8 cellular contexts compared by ENCODE assay signal in the genomic region with DNA sequence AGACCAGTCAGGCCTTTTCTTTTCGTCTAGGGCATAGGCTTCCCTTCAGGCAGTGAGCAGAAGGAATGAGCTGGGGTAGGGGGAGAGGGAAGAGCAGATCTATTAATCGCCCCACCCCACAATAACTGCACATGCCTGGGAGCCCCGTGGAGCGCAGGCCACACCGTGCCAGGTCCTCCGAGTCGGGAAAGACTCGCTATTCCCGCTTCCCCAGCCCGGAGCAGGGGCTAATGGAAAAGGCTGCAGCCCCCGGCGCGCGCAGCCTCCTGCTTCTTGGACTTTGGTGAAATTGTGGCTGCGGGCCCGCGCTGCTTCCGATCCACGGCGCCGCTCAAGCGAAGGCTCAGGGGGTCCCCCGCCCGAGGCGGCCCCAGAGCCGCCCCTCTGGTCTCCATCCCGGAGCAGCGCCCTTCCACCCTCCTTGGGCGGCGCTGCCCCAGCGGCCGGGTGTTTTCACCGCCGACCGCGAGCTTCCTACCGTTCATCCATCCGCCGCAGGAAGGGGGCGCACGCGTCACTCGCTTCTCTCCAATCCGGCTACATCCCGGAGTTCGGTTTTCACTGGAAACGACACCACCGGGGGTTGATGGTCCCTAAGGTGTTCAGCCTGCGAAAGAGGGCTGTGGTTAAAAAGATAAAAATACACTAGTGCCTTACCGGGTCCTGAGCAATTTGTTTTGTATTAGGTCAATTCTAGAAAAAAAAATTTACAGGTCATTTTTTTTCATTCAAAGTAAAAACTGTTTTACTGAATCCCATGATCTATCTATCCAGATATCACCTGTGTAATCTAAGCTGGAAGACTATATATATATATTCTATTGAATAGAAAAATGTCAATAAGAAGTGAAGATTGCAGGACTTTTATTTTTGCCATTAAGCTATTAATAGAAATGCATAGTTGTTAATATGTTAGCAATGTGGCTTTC. TPM values are rescaled to one million over a fixed set of nuclear protein-coding genes. Genes with fewer than 3 reads are reported as not detected.
A peak's percentile ranks its signal among the peaks of the same experiment; 100 is the strongest.
DNase-seq lines count a peak whose midpoint lies in the region; ATAC-seq, FAIRE-seq and TF ChIP-seq lines count a peak whose summit lies in the region.

No MANE protein-coding gene starts in this region.

- TF ChIP-seq CTCF in heart left ventricle (IDR thresholded peaks at IDR 0.05) (peak; percentile 67 to 94 (median 81)), parathyroid adenoma (IDR thresholded peaks at IDR 0.05) (peak; percentile 71)

- peak overlapping the region; percentile 66 for H3K4me3 ChIP-seq in adipocyte (ENCODE audit: low read length)
- H3K4me3 ChIP-seq in heart left ventricle: peak overlapping the region in 11 of 12 donors; percentile 19 to 54 (median 44)
- no peak overlapping the region for H3K4me3 ChIP-seq in parathyroid adenoma (ENCODE audit: low read depth, low read length)

- no peak overlapping the region for H3K27ac Mint-ChIP-seq in activated CD4-positive, alpha-beta T cell treated with anti-CD3 and anti-CD28 coated beads for 36 hours

- H3K4me3 Mint-ChIP-seq in activated CD4-positive, alpha-beta T cell treated with anti-CD3 and anti-CD28 coated beads for 36 hours: no peak overlapping the region

- CTCF ChIA-PET in activated CD4-positive, alpha-beta T cell treated with anti-CD3 and anti-CD28 coated beads for 36 hours (lab: Charles Lee): interaction anchor here (0.5 to 1.5 kb wide), 19 partner anchors 12 to 759 kb away, joined by 3 to 7 read pairs (median 3); no protein-coding TSS in a partner anchor

- H3K9ac ChIP-seq in adipocyte (ENCODE audit: low read length) (peak overlapping the region; percentile 41), parathyroid adenoma (no peak overlapping the region)

- POLR2A ChIA-PET in activated CD4-positive, alpha-beta T cell treated with anti-CD3 and anti-CD28 coated beads for 36 hours (lab: Charles Lee): interaction anchor here (0.7 kb wide), 1 partner anchor 14 kb away, joined by 5 read pairs; no protein-coding TSS in a partner anchor

- peak; percentile 78 for DNase-seq in activated CD4-positive, alpha-beta T cell treated with anti-CD3 and anti-CD28 coated beads for 36 hours
- DNase-seq in activated CD4-positive, alpha-beta T cell treated with anti-CD3 and anti-CD28 coated beads for 1 hour: no peak
- DNase-seq in HuH-7.5 (ENCODE audit: low spot score): peak; percentile 90
- DNase-seq in RCC 7860 (ENCODE audit: low spot score): peak; percentile 38
- DNase-seq in adipocyte (ENCODE audit: low read depth): peak; percentile 94
- peak; percentile 79 to 91 (median 85) for DNase-seq in heart left ventricle

- no peaks in the 10 kb centered on the region for H3K79me2 ChIP-seq in parathyroid adenoma

- no peaks in the 10 kb centered on the region for H3K36me3 Mint-ChIP-seq in activated CD4-positive, alpha-beta T cell treated with anti-CD3 and anti-CD28 coated beads for 36 hours (ENCODE audit: low read depth)

- ATAC-seq in activated CD4-positive, alpha-beta T cell treated with anti-CD3 and anti-CD28 coated beads for 36 hours: peak; percentile 37
- ATAC-seq in heart left ventricle (peak; percentile 25 to 57 (median 45)), GM18517 (IDR thresholded peaks at IDR 0.05; ENCODE audit: unreplicated experiment) (no peak)

- peaks cover 16% of the 10 kb centered on the region for H3K27me3 ChIP-seq in adipocyte (replicated peaks; ENCODE audit: control insufficient read depth, insufficient read depth, low read length)
- peaks cover 0 to 37% (median 0%) of the 10 kb centered on the region in 9 donors for H3K27me3 ChIP-seq in heart left ventricle
- H3K27me3 ChIP-seq in parathyroid adenoma (ENCODE audit: control insufficient read depth, insufficient read depth, low read length): no peaks in the 10 kb centered on the region

- H2AFZ ChIP-seq in parathyroid adenoma: peak overlapping the region; percentile 67

- no peak for FAIRE-seq in RCC 7860 (lab: Jason Lieb, UNC)

- H3K4me2 ChIP-seq in parathyroid adenoma (ENCODE audit: low read length): peak overlapping the region; percentile 38

- WGBS in heart left ventricle, 4 donors: 3 to 6% (median 4%) methylated on average over 33 to 50 of the region's 50 CpGs

- peaks cover 31% of the 10 kb centered on the region for H3K27me3 Mint-ChIP-seq in activated CD4-positive, alpha-beta T cell treated with anti-CD3 and anti-CD28 coated beads for 36 hours

- H3K27ac ChIP-seq in heart left ventricle (peak overlapping the region in 2 of 12 donors; percentile 37 to 51), parathyroid adenoma (no peak overlapping the region)

- H3K4me1 ChIP-seq in adipocyte (ENCODE audit: control insufficient read depth, insufficient read depth, low read length): peaks cover 17% of the 10 kb centered on the region
- peaks cover 0 to 15% (median 3%) of the 10 kb centered on the region in 12 donors for H3K4me1 ChIP-seq in heart left ventricle
- H3K4me1 ChIP-seq in parathyroid adenoma: no peaks in the 10 kb centered on the region

- intact Hi-C loops in activated CD4-positive, alpha-beta T cell treated with anti-CD3 and anti-CD28 coated beads for 36 hours (cut with DNase I, micrococcal nuclease): loop anchor here (1.0 kb wide), 1 partner anchor 113 kb away; no protein-coding TSS in a partner anchor
- intact Hi-C loops in heart left ventricle (cut with DNase I): loop anchor here in 5 of 10 donors (1.0 to 2.0 kb wide), 2 partner anchors 112 to 113 kb away; no protein-coding TSS in a partner anchor

- no peaks in the 10 kb centered on the region for H3K36me3 ChIP-seq in adipocyte (ENCODE audit: control insufficient read depth, insufficient read depth, low read length, severe bottlenecking)
- no peaks in the 10 kb centered on the region for H3K36me3 ChIP-seq in heart left ventricle
- H3K36me3 ChIP-seq in parathyroid adenoma (ENCODE audit: control insufficient read depth, insufficient read depth, low read length): no peaks in the 10 kb centered on the region

- no peaks in the 10 kb centered on the region for H3K4me1 Mint-ChIP-seq in activated CD4-positive, alpha-beta T cell treated with anti-CD3 and anti-CD28 coated beads for 36 hours

- H3K9me3 ChIP-seq in adipocyte (ENCODE audit: control insufficient read depth, low read length) (no peaks in the 10 kb centered on the region), heart left ventricle (no peaks in the 10 kb centered on the region), parathyroid adenoma (ENCODE audit: control insufficient read depth, low read length) (no peaks in the 10 kb centered on the region)

- TF ChIP-seq POLR2A in heart left ventricle (IDR thresholded peaks at IDR 0.05): no peak

- no peaks in the 10 kb centered on the region for H3K9me3 Mint-ChIP-seq in activated CD4-positive, alpha-beta T cell treated with anti-CD3 and anti-CD28 coated beads for 36 hours (ENCODE audit: low read depth)

RNA-seq across cellular contexts. Expression of a gene that starts 4.4 kb away (rescaled TPM):
- under 1 TPM; 0.09 to 0.14 TPM for total RNA-seq in activated CD4-positive, alpha-beta T cell treated with anti-CD3 and anti-CD28 coated beads for 36 hours
- 100 to 1,000 TPM; 197 to 455 (median 311) TPM for total RNA-seq in heart left ventricle
- polyA plus RNA-seq in heart left ventricle: 100 to 1,000 TPM; 113 to 154 TPM

Comparison
In these comparisons a context has a peak if more than half of its experiments do, and no peak if none do; other contexts are left out.
1. RNA of a gene that starts 4.4 kb away (total RNA-seq): 197 to 455 TPM in heart left ventricle; 0.09 to 0.14 TPM in activated CD4-positive, alpha-beta T cell treated with anti-CD3 and anti-CD28 coated beads for 36 hours; every median in the first group is over 100 times any median in the second.